8 cellular contexts compared by ENCODE assay signal in genomic region chr12:92505373-92506340, GRCh38.
DNase-seq lines count a peak whose midpoint lies in the region; ATAC-seq, FAIRE-seq and TF ChIP-seq lines count a peak whose summit lies in the region.

No MANE protein-coding gene starts in this region.

- no peaks in the 10 kb centered on the region for H3K27me3 ChIP-seq in H1 (replicated peaks in 1 of 4; ENCODE audit: control insufficient read depth in 3 of 4, extremely low read depth in 1 of 4, insufficient read depth in 3 of 4, low read length in 3 of 4)

- TF ChIP-seq CTCF in H1 (IDR thresholded peaks at IDR 0.05; ENCODE audit: control extremely low read depth in 1 of 3, insufficient read depth in 1 of 3, low read depth in 1 of 3, low read length in 3 of 3) (no peak), natural killer cell (IDR thresholded peaks at IDR 0.05) (no peak)

- peak overlapping the region; percentile 80; the same call in 1 of the 2 replicates for H2AFZ ChIP-seq in H1 (ENCODE audit: low read length)

- H4K5ac ChIP-seq in H1 (ENCODE audit: insufficient read length, low read depth, low read length), result no peak overlapping the region

- no peak overlapping the region for H3K27ac ChIP-seq in H1 (ENCODE audit: low read depth, low read length)

- H3K4me3 Mint-ChIP-seq in natural killer cell, result peak overlapping the region; percentile 82

- FAIRE-seq in GM12892 (lab: Jason Lieb, UNC) (peak; percentile 74), H1 (lab: Jason Lieb, UNC) (no peak)

- peak overlapping the region in 1 of 2 experiments; percentile 17; a peak in 1 of 4 replicates for H3K4me2 ChIP-seq in H1 (ENCODE audit: insufficient read depth in 1 of 2, low read depth in 2 of 2, low read length in 2 of 2)

- no peak overlapping the region for H2BK120ac ChIP-seq in H1 (replicated peaks; ENCODE audit: low read depth, low read length)

- no peak overlapping the region for H4K8ac ChIP-seq in H1 (ENCODE audit: extremely low read depth, insufficient read depth, low read length)

- H3K56ac ChIP-seq in H1 (replicated peaks; ENCODE audit: insufficient read length, low read depth, low read length), result no peak overlapping the region

- H3K4ac ChIP-seq in H1 (replicated peaks; ENCODE audit: insufficient read length, low read depth, low read length), result no peak overlapping the region

- H4K20me1 ChIP-seq in H1 (replicated peaks in 1 of 2; ENCODE audit: control insufficient read depth in 1 of 2, insufficient read depth in 2 of 2, low read length in 2 of 2), result no peaks in the 10 kb centered on the region

- DNase-seq in GM12892 (ENCODE audit: insufficient read length) (no peak), H1 (ENCODE audit: low read depth in 1 of 2, low spot score in 2 of 2) (no peak), natural killer cell (no peak), stromal cell of bone marrow (ENCODE audit: low read depth) (peak; percentile 30), GM19240 (ENCODE audit: insufficient read length, low spot score) (no peak)
- DNase-seq in activated CD4-positive, alpha-beta T cell treated with anti-CD3 and anti-CD28 coated beads, Interleukin-2, amount 50 U/mL, for 1 hour, result peak; percentile 41

- peak; percentile 22 for ATAC-seq in HG03571 (IDR thresholded peaks at IDR 0.05; ENCODE audit: unreplicated experiment)
- peak; percentile 70 to 76 (median 74) for ATAC-seq in natural killer cell
- ATAC-seq in HG02588 (IDR thresholded peaks at IDR 0.05; ENCODE audit: unreplicated experiment), result no peak

- no peaks in the 10 kb centered on the region for H3K36me3 ChIP-seq in H1 (ENCODE audit: control insufficient read depth in 2 of 4, insufficient read depth in 4 of 4, low read length in 3 of 4)

- H3K27ac Mint-ChIP-seq in natural killer cell, result peak overlapping the region; percentile 76 to 85

- H3K79me2 ChIP-seq in H1 (ENCODE audit: control insufficient read depth in 1 of 2, insufficient read depth in 2 of 2, low read length in 2 of 2), result no peaks in the 10 kb centered on the region

- H3K4me1 Mint-ChIP-seq in natural killer cell, result peaks cover 18 to 19% of the 10 kb centered on the region in 2 donors

- H3K4me1 ChIP-seq in H1 (replicated peaks in 1 of 4; ENCODE audit: control insufficient read depth in 3 of 4, insufficient read depth in 4 of 4, low read length in 3 of 4), result peaks cover 0 to 3% (median under 1%) of the 10 kb centered on the region in 4 experiments; a peak in 1 of 7 replicates

- H2BK15ac ChIP-seq in H1 (ENCODE audit: low read length), result no peak overlapping the region

- TF ChIP-seq POLR2A in GM12892 (IDR thresholded peaks at IDR 0.05; ENCODE audit: low read depth, low read length), result peak; percentile 30; the same call in 1 of the 2 replicates
- no peak for TF ChIP-seq POLR2A in H1 (IDR thresholded peaks at IDR 0.05; ENCODE audit: control extremely low read depth in 1 of 2, low read depth in 2 of 2, low read length in 2 of 2)

- H3K4me3 ChIP-seq in H1 (ENCODE audit: extremely low read depth in 1 of 4, insufficient read depth in 2 of 4, low read depth in 3 of 4, low read length in 4 of 4), result no peak overlapping the region

- H3K18ac ChIP-seq in H1 (ENCODE audit: extremely low read depth, low read length), result no peak overlapping the region

- H3K36me3 Mint-ChIP-seq in natural killer cell, result no peaks in the 10 kb centered on the region

- H3K23me2 ChIP-seq in H1 (ENCODE audit: low read depth, low read length), result no peaks in the 10 kb centered on the region

- POLR2A ChIA-PET in H1 (lab: Charles Lee; ENCODE audit: partially characterized antibody), result interaction anchor here (0.6 kb wide), 1 partner anchor 361 kb away, joined by 3 read pairs; no protein-coding TSS in a partner anchor

- no peak for TF ChIP-seq RAD21 in H1 (IDR thresholded peaks at IDR 0.05 in 1 of 2, conservative IDR thresholded peaks at IDR 0.05 in 1 of 2; ENCODE audit: low read depth in 2 of 2, low read length in 2 of 2)

- CTCF ChIA-PET in H1 (lab: Charles Lee; ENCODE audit: partially characterized antibody), result interaction anchor here (0.6 to 1.6 kb wide), 5 partner anchors 12 to 694 kb away, joined by 3 to 6 read pairs (median 3); no protein-coding TSS in a partner anchor

- H3K79me1 ChIP-seq in H1 (ENCODE audit: low read depth, low read length), result no peaks in the 10 kb centered on the region

- peaks cover 0 to 3% of the 10 kb centered on the region in 2 donors for H3K9me3 Mint-ChIP-seq in natural killer cell

- H3K9ac ChIP-seq in H1 (replicated peaks in 1 of 4; ENCODE audit: extremely low read depth in 1 of 4, low read depth in 3 of 4, low read length in 3 of 4), result no peak overlapping the region

- no peak overlapping the region for H3K23ac ChIP-seq in H1 (ENCODE audit: insufficient read length)

- no peak overlapping the region for H4K91ac ChIP-seq in H1 (replicated peaks; ENCODE audit: insufficient read length, low read length)

- no peak for TF ChIP-seq EP300 in H1 (IDR thresholded peaks at IDR 0.05; ENCODE audit: borderline replicate concordance in 1 of 2, low read depth in 2 of 2, low read length in 2 of 2)

- 79% methylated on average over 10 of the region's 10 CpGs; no CpG with 5 or more reads in 1 of the 2 experiments for WGBS in H1 (ENCODE audit: extremely low coverage in 1 of 2, insufficient coverage in 1 of 2, insufficient read length in 1 of 2, insufficient replicate concordance in 2 of 2, low coverage in 1 of 2, low lambda C conversion rate in 2 of 2, missing lambda C conversion rate in 1 of 2), 2 experiments

- H3K9me3 ChIP-seq in H1 (ENCODE audit: insufficient read depth in 2 of 2, low read depth in 1 of 2, low read length in 1 of 2), result no peaks in the 10 kb centered on the region; a peak in 1 of 4 replicates

- H3K27me3 Mint-ChIP-seq in natural killer cell (ENCODE audit: low read depth in 2 of 2), result no peaks in the 10 kb centered on the region

- intact Hi-C loops in natural killer cell (cut with micrococcal nuclease), result no loop called here

- no peak overlapping the region for H2BK5ac ChIP-seq in H1 (ENCODE audit: low read depth, low read length)

- 0 out of 2 replicates have a peak overlapping the region, but pooled peaks have one; percentile 13 for H2BK12ac ChIP-seq in H1 (ENCODE audit: low read depth, low read length)

- H2BK20ac ChIP-seq in H1 (ENCODE audit: low read length), result no peak overlapping the region

- no peak overlapping the region for H2AK5ac ChIP-seq in H1 (ENCODE audit: low read depth, low read length)

- no peak overlapping the region for H3K14ac ChIP-seq in H1 (ENCODE audit: insufficient read length)

TF ChIP-seq in H1, 55 proteins besides CTCF, POLR2A, EP300 and RAD21:
- TF ChIP-seq RFX5 (IDR thresholded peaks at IDR 0.05; ENCODE audit: borderline replicate concordance, low read depth, low read length) (no peak), SIRT6 (IDR thresholded peaks at IDR 0.05; ENCODE audit: low read length) (no peak), POLR2AphosphoS5 (IDR thresholded peaks at IDR 0.05; ENCODE audit: low read depth, low read length) (no peak), USF2 (IDR thresholded peaks at IDR 0.05; ENCODE audit: low read length) (no peak), TEAD4 (IDR thresholded peaks at IDR 0.05; ENCODE audit: low read depth, low read length) (no peak), GABPA (IDR thresholded peaks at IDR 0.05; ENCODE audit: borderline replicate concordance, insufficient read depth, low read length) (no peak), BCL11A (IDR thresholded peaks at IDR 0.05; ENCODE audit: low read depth in 2 of 2, low read length in 2 of 2) (no peak), SIN3A (conservative IDR thresholded peaks at IDR 0.05 in 1 of 2, IDR thresholded peaks at IDR 0.05 in 1 of 2; ENCODE audit: low read depth in 1 of 2, low read length in 2 of 2) (no peak), HDAC6 (IDR thresholded peaks at IDR 0.05; ENCODE audit: low read depth, low read length) (no peak), CHD1 (IDR thresholded peaks at IDR 0.05; ENCODE audit: low read depth, low read length) (no peak), CHD2 (IDR thresholded peaks at IDR 0.05; ENCODE audit: low read length) (no peak), SRF (IDR thresholded peaks at IDR 0.05; ENCODE audit: low read depth, low read length) (no peak), SUZ12 (IDR thresholded peaks at IDR 0.05; ENCODE audit: low read length) (no peak)

Comparison
In these comparisons a context has a peak if more than half of its experiments do, and no peak if none do; other contexts are left out.
1. DNase-seq: peak in activated CD4-positive, alpha-beta T cell treated with anti-CD3 and anti-CD28 coated beads, Interleukin-2, amount 50 U/mL, for 1 hour (single experiment) and stromal cell of bone marrow (single experiment); none in GM12892 (single experiment), H1 (0 of 2), natural killer cell (single experiment) and GM19240 (single experiment).